ENCODE assay signal across 25 cellular contexts in genomic region chr5:122362361-122362760, GRCh38. TPM values are rescaled to one million over a fixed set of nuclear protein-coding genes. Genes with fewer than 3 reads are reported as not detected.
"Had no signal": no experiment of that assay in that cellular context is flagged by ENCODE, and none has a peak within 500 bp of the region (broad histone marks: within the 10 kb centered on the region; RNA-seq: fewer than 3 reads in every experiment).

No MANE protein-coding gene starts in this region.

- DNase-seq: activated CD4-positive, alpha-beta T cell treated with anti-CD3 and anti-CD28 coated beads, Interleukin-2, amount 10 ng/mL, durations not matched to agents 24 days and 14 days; activated CD4-positive, CD25-positive, alpha-beta regulatory T cell; activated CD8-positive, alpha-beta T cell treated with anti-CD3 and anti-CD28 coated beads, Interleukin-2, amount 10 ng/mL, durations not matched to agents 7 days and 5 days; activated naive CD4-positive, alpha-beta T cell treated with Interleukin-2 at 50 U/mL for 16 hours; activated naive CD8-positive, alpha-beta T cell treated with anti-CD3 and anti-CD28 coated beads, Interleukin-2, amount 10 ng/mL, durations not matched to agents 7 days and 5 days; activated T-cell treated with anti-CD3 and anti-CD28 coated beads, Interleukin-2, amount 50 U/mL, for 24 hours; effector memory CD4-positive, alpha-beta T cell; esophagus squamous epithelium; foreskin melanocyte; immature natural killer cell; kidney glomerular epithelial cell; left ventricle myocardium superior; naive thymus-derived CD4-positive, alpha-beta T cell; stimulated activated CD4-positive, alpha-beta T cell treated with anti-CD3 and anti-CD28 coated beads, Interleukin-12 subunit alpha, Interleukin-12 subunit beta, amount 100 ng/mL, for 4 hours; stimulated activated CD4-positive, alpha-beta T cell treated with anti-CD3 and anti-CD28 coated beads, Interleukin-1b, Interleukin-23, amount 100 ng/mL, for 48 hours; stimulated activated CD8-positive, alpha-beta memory T cell treated with anti-CD3 and anti-CD28 coated beads, Interleukin-4, amount 100 ng/mL, for 48 hours; stimulated activated naive CD8-positive, alpha-beta T cell treated with anti-CD3 and anti-CD28 coated beads, Interleukin-15, Interleukin-2, amounts not matched to agents 100 U/mL and 50 U/mL, for 24 hours; T-helper 1 cell; T-helper 9 cell had no signal

- H3K27ac ChIP-seq: breast epithelium, esophagus squamous epithelium, parathyroid adenoma, SK-N-MC, tibial nerve, vagina had no signal

- H3K79me2 ChIP-seq: parathyroid adenoma had no signal

- H3K36me3 ChIP-seq: breast epithelium, esophagus squamous epithelium, tibial nerve, vagina had no signal

- H3K9me3 ChIP-seq: breast epithelium, esophagus squamous epithelium, tibial nerve, vagina had no signal

- H3K27me3 ChIP-seq: breast epithelium, esophagus squamous epithelium, tibial nerve, vagina had no signal

- H3K9ac ChIP-seq: parathyroid adenoma had no signal

- ATAC-seq: activated CD8-positive, alpha-beta T cell treated with anti-CD3 and anti-CD28 coated beads, Interleukin-2, amount 10 ng/mL, durations not matched to agents 7 days and 5 days; left ventricle myocardium superior; naive thymus-derived CD4-positive, alpha-beta T cell; stimulated activated naive CD8-positive, alpha-beta T cell treated with anti-CD3 and anti-CD28 coated beads, Interleukin-15, Interleukin-2, amounts not matched to agents 100 U/mL and 50 U/mL, for 24 hours had no signal

- H2AFZ ChIP-seq: parathyroid adenoma had no signal

- H3K4me1 ChIP-seq: breast epithelium, parathyroid adenoma, tibial nerve, vagina had no signal

- H3K4me3 ChIP-seq: breast epithelium, esophagus squamous epithelium, SK-N-MC, tibial nerve, vagina had no signal

RNA-seq across cellular contexts. Expression of gene SNCAIP, which starts 50.3 kb away (rescaled TPM):
- total RNA-seq: activated CD4-positive, alpha-beta T cell treated with anti-CD3 and anti-CD28 coated beads, Interleukin-2, amount 10 ng/mL, durations not matched to agents 24 days and 14 days; activated CD8-positive, alpha-beta T cell treated with anti-CD3 and anti-CD28 coated beads, Interleukin-2, amount 10 ng/mL, durations not matched to agents 7 days and 5 days; activated naive CD8-positive, alpha-beta T cell treated with anti-CD3 and anti-CD28 coated beads, Interleukin-2, amount 10 ng/mL, durations not matched to agents 7 days and 5 days; activated T-helper 2 cell treated with anti-CD3 and anti-CD28 coated beads, Interferon-gamma antibody, Interleukin-2, Interleukin-4, amounts not matched to agents 10 μg/mL and 5 μg/mL and 100 μg/mL, durations not matched to agents 14 hours and 24 hours and 36 hours had no signal
- polyA plus RNA-seq: immature natural killer cell; naive thymus-derived CD4-positive, alpha-beta T cell had no signal
